Comparison of ENCODE assay signal across 1 cellular context in genomic region chr2:144519934-144520717, GRCh38.
TF ChIP-seq lines count a peak whose summit lies in the region.

ZEB2 (minus strand) TSS chr2:144520119; CDS start chr2:144517350, 2,769 bp downstream.

TF ChIP-seq in HEK293, 187 proteins besides CTCF, POLR2A, EP300 and RAD21 (continued from another document and continues in another):
- TF ChIP-seq ZNF391 (tag by site-specific recombination; IDR thresholded peaks at IDR 0.05; ENCODE audit: borderline replicate concordance, low read depth) (no peak; the same call in 1 of the 2 replicates), ZNF37A (tag by site-specific recombination; IDR thresholded peaks at IDR 0.05) (no peak), ZNF501 (tag by site-specific recombination; IDR thresholded peaks at IDR 0.05) (peak; percentile 71), ZXDB (tag by site-specific recombination; IDR thresholded peaks at IDR 0.05) (peak; percentile 74), ZNF138 (tag by site-specific recombination; IDR thresholded peaks at IDR 0.05; ENCODE audit: borderline replicate concordance) (no peak), ZNF664 (tag by site-specific recombination; IDR thresholded peaks at IDR 0.05) (no peak), ZNF16 (tag by site-specific recombination; IDR thresholded peaks at IDR 0.05; ENCODE audit: low read depth) (no peak), GFI1B (tag by site-specific recombination; IDR thresholded peaks at IDR 0.05) (no peak), ZNF544 (tag by site-specific recombination; IDR thresholded peaks at IDR 0.05) (no peak), HOXA7 (CRISPR knock-in tag; IDR thresholded peaks at IDR 0.05; ENCODE audit: borderline replicate concordance) (no peak), ZNF202 (tag by site-specific recombination; IDR thresholded peaks at IDR 0.05; ENCODE audit: borderline replicate concordance) (no peak), MYNN (tag by site-specific recombination; IDR thresholded peaks at IDR 0.05; ENCODE audit: borderline replicate concordance) (no peak), YY2 (tag by site-specific recombination; IDR thresholded peaks at IDR 0.05) (no peak), ZNF23 (tag by site-specific recombination; IDR thresholded peaks at IDR 0.05; ENCODE audit: borderline replicate concordance) (no peak), YY1 (tag by site-specific recombination; IDR thresholded peaks at IDR 0.05) (no peak), ZFP37 (tag by site-specific recombination; IDR thresholded peaks at IDR 0.05) (peak; percentile 66), KLF10 (tag by site-specific recombination; IDR thresholded peaks at IDR 0.05) (peak; percentile 52; the same call in 1 of the 2 replicates), ZNF19 (tag by site-specific recombination; IDR thresholded peaks at IDR 0.05; ENCODE audit: low read depth) (no peak), ZNF707 (tag by site-specific recombination; IDR thresholded peaks at IDR 0.05) (no peak), ZNF473 (tag by site-specific recombination; IDR thresholded peaks at IDR 0.05) (no peak), ZNF76 (tag by site-specific recombination; IDR thresholded peaks at IDR 0.05; ENCODE audit: borderline replicate concordance, low read depth) (peak; percentile 62), IKZF3 (tag by site-specific recombination; IDR thresholded peaks at IDR 0.05) (peak; percentile 83), ZNF629 (tag by site-specific recombination; IDR thresholded peaks at IDR 0.05) (peak; percentile 83), ZBTB1 (tag by site-specific recombination; IDR thresholded peaks at IDR 0.05) (no peak), ZNF558 (tag by site-specific recombination; IDR thresholded peaks at IDR 0.05) (no peak; the same call in 1 of the 2 replicates), ZNF174 (tag by site-specific recombination; IDR thresholded peaks at IDR 0.05) (no peak), ZNF830 (tag by site-specific recombination; IDR thresholded peaks at IDR 0.05; ENCODE audit: low read depth) (no peak), ZEB2 (tag by site-specific recombination; IDR thresholded peaks at IDR 0.05) (no peak; the same call in 1 of the 2 replicates), ZNF10 (tag by site-specific recombination; IDR thresholded peaks at IDR 0.05) (0 out of 2 replicates have a peak, but pooled peaks have one; percentile 27), ZNF423 (tag by site-specific recombination; IDR thresholded peaks at IDR 0.05) (no peak), HOXC10 (CRISPR knock-in tag; IDR thresholded peaks at IDR 0.05) (no peak), BCL6B (tag by site-specific recombination; IDR thresholded peaks at IDR 0.05) (no peak), SCRT2 (tag by site-specific recombination; IDR thresholded peaks at IDR 0.05) (no peak), ZNF518A (tag by site-specific recombination; conservative IDR thresholded peaks at IDR 0.05; ENCODE audit: low read depth) (no peak), TRIM28 (IDR thresholded peaks at IDR 0.05; ENCODE audit: borderline replicate concordance, low read length) (peak; percentile 80; the same call in 1 of the 2 replicates), SP2 (tag by site-specific recombination; IDR thresholded peaks at IDR 0.05) (peak; percentile 63), ZNF146 (tag by site-specific recombination; IDR thresholded peaks at IDR 0.05) (no peak), ZNF416 (tag by site-specific recombination; IDR thresholded peaks at IDR 0.05) (no peak), ZNF626 (tag by site-specific recombination; IDR thresholded peaks at IDR 0.05) (no peak), AEBP2 (tag by site-specific recombination; IDR thresholded peaks at IDR 0.05; ENCODE audit: borderline replicate concordance) (no peak), ZBTB7A (tag by site-specific recombination; IDR thresholded peaks at IDR 0.05; ENCODE audit: low read depth) (no peak), KLF1 (tag by site-specific recombination; IDR thresholded peaks at IDR 0.05) (0 out of 2 replicates have a peak, but pooled peaks have one; percentile 28)
- TF ChIP-seq, protein P1, sequence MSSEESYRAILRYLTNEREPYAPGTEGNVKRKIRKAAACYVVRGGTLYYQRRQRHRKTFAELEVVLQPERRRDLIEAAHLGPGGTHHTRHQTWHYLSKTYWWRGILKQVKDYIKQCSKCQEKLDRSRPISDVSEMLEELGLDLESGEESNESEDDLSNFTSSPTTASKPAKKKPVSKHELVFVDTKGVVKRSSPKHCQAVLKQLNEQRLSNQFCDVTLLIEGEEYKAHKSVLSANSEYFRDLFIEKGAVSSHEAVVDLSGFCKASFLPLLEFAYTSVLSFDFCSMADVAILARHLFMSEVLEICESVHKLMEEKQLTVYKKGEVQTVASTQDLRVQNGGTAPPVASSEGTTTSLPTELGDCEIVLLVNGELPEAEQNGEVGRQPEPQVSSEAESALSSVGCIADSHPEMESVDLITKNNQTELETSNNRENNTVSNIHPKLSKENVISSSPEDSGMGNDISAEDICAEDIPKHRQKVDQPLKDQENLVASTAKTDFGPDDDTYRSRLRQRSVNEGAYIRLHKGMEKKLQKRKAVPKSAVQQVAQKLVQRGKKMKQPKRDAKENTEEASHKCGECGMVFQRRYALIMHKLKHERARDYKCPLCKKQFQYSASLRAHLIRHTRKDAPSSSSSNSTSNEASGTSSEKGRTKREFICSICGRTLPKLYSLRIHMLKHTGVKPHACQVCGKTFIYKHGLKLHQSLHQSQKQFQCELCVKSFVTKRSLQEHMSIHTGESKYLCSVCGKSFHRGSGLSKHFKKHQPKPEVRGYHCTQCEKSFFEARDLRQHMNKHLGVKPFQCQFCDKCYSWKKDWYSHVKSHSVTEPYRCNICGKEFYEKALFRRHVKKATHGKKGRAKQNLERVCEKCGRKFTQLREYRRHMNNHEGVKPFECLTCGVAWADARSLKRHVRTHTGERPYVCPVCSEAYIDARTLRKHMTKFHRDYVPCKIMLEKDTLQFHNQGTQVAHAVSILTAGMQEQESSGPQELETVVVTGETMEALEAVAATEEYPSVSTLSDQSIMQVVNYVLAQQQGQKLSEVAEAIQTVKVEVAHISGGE (tag by site-specific recombination; conservative IDR thresholded peaks at IDR 0.05; ENCODE audit: low read depth), result peak; percentile 94
- TF ChIP-seq, protein P2, sequence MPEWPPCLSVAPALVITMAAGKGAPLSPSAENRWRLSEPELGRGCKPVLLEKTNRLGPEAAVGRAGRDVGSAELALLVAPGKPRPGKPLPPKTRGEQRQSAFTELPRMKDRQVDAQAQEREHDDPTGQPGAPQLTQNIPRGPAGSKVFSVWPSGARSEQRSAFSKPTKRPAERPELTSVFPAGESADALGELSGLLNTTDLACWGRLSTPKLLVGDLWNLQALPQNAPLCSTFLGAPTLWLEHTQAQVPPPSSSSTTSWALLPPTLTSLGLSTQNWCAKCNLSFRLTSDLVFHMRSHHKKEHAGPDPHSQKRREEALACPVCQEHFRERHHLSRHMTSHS (tag by site-specific recombination; IDR thresholded peaks at IDR 0.05), result no peak
- TF ChIP-seq, protein P3, sequence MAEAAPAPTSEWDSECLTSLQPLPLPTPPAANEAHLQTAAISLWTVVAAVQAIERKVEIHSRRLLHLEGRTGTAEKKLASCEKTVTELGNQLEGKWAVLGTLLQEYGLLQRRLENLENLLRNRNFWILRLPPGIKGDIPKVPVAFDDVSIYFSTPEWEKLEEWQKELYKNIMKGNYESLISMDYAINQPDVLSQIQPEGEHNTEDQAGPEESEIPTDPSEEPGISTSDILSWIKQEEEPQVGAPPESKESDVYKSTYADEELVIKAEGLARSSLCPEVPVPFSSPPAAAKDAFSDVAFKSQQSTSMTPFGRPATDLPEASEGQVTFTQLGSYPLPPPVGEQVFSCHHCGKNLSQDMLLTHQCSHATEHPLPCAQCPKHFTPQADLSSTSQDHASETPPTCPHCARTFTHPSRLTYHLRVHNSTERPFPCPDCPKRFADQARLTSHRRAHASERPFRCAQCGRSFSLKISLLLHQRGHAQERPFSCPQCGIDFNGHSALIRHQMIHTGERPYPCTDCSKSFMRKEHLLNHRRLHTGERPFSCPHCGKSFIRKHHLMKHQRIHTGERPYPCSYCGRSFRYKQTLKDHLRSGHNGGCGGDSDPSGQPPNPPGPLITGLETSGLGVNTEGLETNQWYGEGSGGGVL (tag by site-specific recombination; IDR thresholded peaks at IDR 0.05), result peak; percentile 67; the same call in 1 of the 2 replicates
- TF ChIP-seq, protein P4, sequence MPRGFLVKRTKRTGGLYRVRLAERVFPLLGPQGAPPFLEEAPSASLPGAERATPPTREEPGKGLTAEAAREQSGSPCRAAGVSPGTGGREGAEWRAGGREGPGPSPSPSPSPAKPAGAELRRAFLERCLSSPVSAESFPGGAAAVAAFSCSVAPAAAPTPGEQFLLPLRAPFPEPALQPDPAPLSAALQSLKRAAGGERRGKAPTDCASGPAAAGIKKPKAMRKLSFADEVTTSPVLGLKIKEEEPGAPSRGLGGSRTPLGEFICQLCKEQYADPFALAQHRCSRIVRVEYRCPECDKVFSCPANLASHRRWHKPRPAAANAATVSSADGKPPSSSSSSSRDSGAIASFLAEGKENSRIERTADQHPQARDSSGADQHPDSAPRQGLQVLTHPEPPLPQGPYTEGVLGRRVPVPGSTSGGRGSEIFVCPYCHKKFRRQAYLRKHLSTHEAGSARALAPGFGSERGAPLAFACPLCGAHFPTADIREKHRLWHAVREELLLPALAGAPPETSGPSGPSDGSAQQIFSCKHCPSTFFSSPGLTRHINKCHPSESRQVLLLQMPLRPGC (tag by site-specific recombination; IDR thresholded peaks at IDR 0.05), result peak; percentile 62; the same call in 1 of the 2 replicates
- TF ChIP-seq, protein P5, sequence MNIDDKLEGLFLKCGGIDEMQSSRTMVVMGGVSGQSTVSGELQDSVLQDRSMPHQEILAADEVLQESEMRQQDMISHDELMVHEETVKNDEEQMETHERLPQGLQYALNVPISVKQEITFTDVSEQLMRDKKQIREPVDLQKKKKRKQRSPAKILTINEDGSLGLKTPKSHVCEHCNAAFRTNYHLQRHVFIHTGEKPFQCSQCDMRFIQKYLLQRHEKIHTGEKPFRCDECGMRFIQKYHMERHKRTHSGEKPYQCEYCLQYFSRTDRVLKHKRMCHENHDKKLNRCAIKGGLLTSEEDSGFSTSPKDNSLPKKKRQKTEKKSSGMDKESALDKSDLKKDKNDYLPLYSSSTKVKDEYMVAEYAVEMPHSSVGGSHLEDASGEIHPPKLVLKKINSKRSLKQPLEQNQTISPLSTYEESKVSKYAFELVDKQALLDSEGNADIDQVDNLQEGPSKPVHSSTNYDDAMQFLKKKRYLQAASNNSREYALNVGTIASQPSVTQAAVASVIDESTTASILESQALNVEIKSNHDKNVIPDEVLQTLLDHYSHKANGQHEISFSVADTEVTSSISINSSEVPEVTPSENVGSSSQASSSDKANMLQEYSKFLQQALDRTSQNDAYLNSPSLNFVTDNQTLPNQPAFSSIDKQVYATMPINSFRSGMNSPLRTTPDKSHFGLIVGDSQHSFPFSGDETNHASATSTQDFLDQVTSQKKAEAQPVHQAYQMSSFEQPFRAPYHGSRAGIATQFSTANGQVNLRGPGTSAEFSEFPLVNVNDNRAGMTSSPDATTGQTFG (tag by site-specific recombination; IDR thresholded peaks at IDR 0.05; ENCODE audit: borderline replicate concordance), result no peak
